17 cellular contexts compared by ENCODE assay signal in genomic region chr7:99839560-99840011, GRCh38. TPM values are rescaled to one million over a fixed set of nuclear protein-coding genes. Genes with fewer than 3 reads are reported as not detected.
A peak's percentile ranks its signal among the peaks of the same experiment; 100 is the strongest.
DNase-seq lines count a peak whose midpoint lies in the region; ATAC-seq and TF ChIP-seq lines count a peak whose summit lies in the region.
"Had no signal": no experiment of that assay in that cellular context is flagged by ENCODE, and none has a peak within 500 bp of the region (broad histone marks: within the 10 kb centered on the region; RNA-seq: fewer than 3 reads in every experiment).

No MANE protein-coding gene starts in this region.

- no peaks in the 10 kb centered on the region for H4K20me1 ChIP-seq in smooth muscle cell (ENCODE audit: low read depth)

- TF ChIP-seq CTCF in left lung (IDR thresholded peaks at IDR 0.05) = no peak
- no peak for TF ChIP-seq CTCF in smooth muscle cell (IDR thresholded peaks at IDR 0.05; ENCODE audit: borderline replicate concordance, insufficient read depth, poor library complexity, severe bottlenecking)

- ATAC-seq in left lung (peak; percentile 77), aorta (ENCODE audit: low FRiP score) (no peak)
- ATAC-seq: effector memory CD8-positive, alpha-beta T cell; stimulated activated effector memory CD8-positive, alpha-beta T cell treated with anti-CD3 and anti-CD28 coated beads, Interleukin-12 subunit alpha, Interleukin-12 subunit beta, amount 100 ng/mL, for 72 hours had no signal

- intact Hi-C loops in left lung (cut with DNase I) = no loop called here
- intact Hi-C loops in aorta (cut with DNase I) = no loop called here

- DNase-seq in NCI-H146 (lab: John Stamatoyannopoulos, UW) = peak; percentile 96
- DNase-seq in SW480 (ENCODE audit: low spot score) = peak; percentile 89
- DNase-seq in left lung = no peak
- DNase-seq in aorta = no peak
- DNase-seq in DMS 273 treated with DMSO at 0.1 percent for 48 hours (lab: John Stamatoyannopoulos, UW) = no peak
- DNase-seq in activated CD8-positive, alpha-beta memory T cell treated with anti-CD3 and anti-CD28 coated beads, Interleukin-2, amount 50 U/mL, for 4 hours = no peak
- DNase-seq in smooth muscle cell (lab: John Stamatoyannopoulos, UW; ENCODE audit: unreplicated experiment) = no peak
- DNase-seq: effector memory CD8-positive, alpha-beta T cell; NCI-H446 had no signal

- no peaks in the 10 kb centered on the region for H3K27me3 ChIP-seq in left lung
- no peaks in the 10 kb centered on the region for H3K27me3 ChIP-seq in aorta (ENCODE audit: control insufficient read depth in 1 of 2, insufficient read depth in 2 of 2, low read length in 1 of 2)
- H3K27me3 ChIP-seq in smooth muscle cell (ENCODE audit: low read depth) = no peaks in the 10 kb centered on the region

- H3F3A ChIP-seq in smooth muscle cell (ENCODE audit: low read depth) = no peaks in the 10 kb centered on the region

- no peaks in the 10 kb centered on the region for H3K36me3 ChIP-seq in ES-I3 (ENCODE audit: insufficient read depth, low read length)
- H3K36me3 ChIP-seq in left lung = no peaks in the 10 kb centered on the region
- no peaks in the 10 kb centered on the region for H3K36me3 ChIP-seq in aorta (ENCODE audit: control insufficient read depth in 1 of 2, insufficient read depth in 2 of 2, low read length in 1 of 2)
- no peaks in the 10 kb centered on the region for H3K36me3 ChIP-seq in smooth muscle cell (ENCODE audit: low read depth)

- H3K27ac ChIP-seq in left lung (no peak overlapping the region), aorta (ENCODE audit: low read depth in 1 of 2, low read length in 2 of 2) (no peak overlapping the region), smooth muscle cell (ENCODE audit: low read depth) (no peak overlapping the region)

- no peaks in the 10 kb centered on the region for H3K79me2 ChIP-seq in smooth muscle cell (ENCODE audit: low read depth)

- H3K9me3 ChIP-seq in ES-I3 (ENCODE audit: control insufficient read depth, insufficient read depth, low read length) (no peaks in the 10 kb centered on the region), left lung (no peaks in the 10 kb centered on the region), aorta (ENCODE audit: control insufficient read depth, low read length) (no peaks in the 10 kb centered on the region), smooth muscle cell (replicated peaks; ENCODE audit: low read depth) (no peaks in the 10 kb centered on the region)

- WGBS in aorta, 2 donors = 24 to 25% methylated on average over 5 of the region's 5 CpGs
- 48% methylated on average over 5 of the region's 5 CpGs for WGBS in smooth muscle cell (ENCODE audit: low lambda C conversion rate)

- H3K4me1 ChIP-seq in ES-I3 (ENCODE audit: insufficient read depth, low read length) (peaks cover 38% of the 10 kb centered on the region), left lung (no peaks in the 10 kb centered on the region), aorta (ENCODE audit: control insufficient read depth in 1 of 2, insufficient read depth in 2 of 2, low read length in 2 of 2) (no peaks in the 10 kb centered on the region), smooth muscle cell (ENCODE audit: low read depth) (no peaks in the 10 kb centered on the region)

- no peak overlapping the region for H2AFZ ChIP-seq in smooth muscle cell (ENCODE audit: low read depth)

- H3K4me2 ChIP-seq in smooth muscle cell = no peak overlapping the region

- H3K4me3 ChIP-seq in left lung (no peak overlapping the region), aorta (ENCODE audit: low read length in 2 of 2) (no peak overlapping the region), smooth muscle cell (no peak overlapping the region)

- H3K9ac ChIP-seq in ES-I3 (ENCODE audit: low read depth, low read length) = peak overlapping the region; percentile 8; the same call in 1 of the 2 replicates
- no peak overlapping the region for H3K9ac ChIP-seq in smooth muscle cell (ENCODE audit: low read depth)

RNA-seq across cellular contexts. Expression of gene CYP3A43, which starts 11.8 kb away (rescaled TPM):
- total RNA-seq in left lung (not detected), aorta (under 1 TPM in 1 of 2 donors, not detected in 1; 0.24 TPM), smooth muscle cell (not detected in 2 replicates)
- polyA plus RNA-seq in aorta (not detected), smooth muscle cell (not detected in 2 replicates)
- total RNA-seq: astrocyte, HT1080, lung microvascular endothelial cell, osteocyte, SK-MEL-5 had no signal
- polyA plus RNA-seq: BJ had no signal

RNA-seq across cellular contexts. Expression of gene OR2AE1, which starts 37.2 kb away (rescaled TPM):
- total RNA-seq in left lung (under 1 TPM in 1 of 2 donors, not detected in 1; 0.94 TPM), aorta (under 1 TPM in 1 of 2 donors, not detected in 1; 0.36 TPM), smooth muscle cell (not detected in 2 replicates)
- polyA plus RNA-seq in aorta (not detected), smooth muscle cell (not detected in 2 replicates)
- total RNA-seq: astrocyte, HT1080, lung microvascular endothelial cell, osteocyte, SK-MEL-5 had no signal
- polyA plus RNA-seq: BJ had no signal

RNA-seq across cellular contexts. Expression of gene CYP3A4, which starts 55.6 kb away (rescaled TPM):
- total RNA-seq in left lung = not detected
- total RNA-seq in aorta = not detected
- polyA plus RNA-seq in aorta = 10 to 100 TPM in 1 of 2 donors, not detected in 1; 12.9 TPM
- not detected in 2 replicates for total RNA-seq in smooth muscle cell
- not detected in 2 replicates for polyA plus RNA-seq in smooth muscle cell
- total RNA-seq: astrocyte, lung microvascular endothelial cell, osteocyte, SK-MEL-5 had no signal
- polyA plus RNA-seq: BJ had no signal

Comparison
In these comparisons a context has a peak if more than half of its experiments do, and no peak if none do; other contexts are left out.
1. DNase-seq: peak in NCI-H146 (single experiment) and SW480 (single experiment); none in left lung (0 of 2), aorta (0 of 2), DMS 273 treated with DMSO at 0.1 percent for 48 hours (single experiment), activated CD8-positive, alpha-beta memory T cell treated with anti-CD3 and anti-CD28 coated beads, Interleukin-2, amount 50 U/mL, for 4 hours (single experiment) and smooth muscle cell (single experiment).